Comparison of ENCODE assay signal across 22 cellular contexts in the genomic region with DNA sequence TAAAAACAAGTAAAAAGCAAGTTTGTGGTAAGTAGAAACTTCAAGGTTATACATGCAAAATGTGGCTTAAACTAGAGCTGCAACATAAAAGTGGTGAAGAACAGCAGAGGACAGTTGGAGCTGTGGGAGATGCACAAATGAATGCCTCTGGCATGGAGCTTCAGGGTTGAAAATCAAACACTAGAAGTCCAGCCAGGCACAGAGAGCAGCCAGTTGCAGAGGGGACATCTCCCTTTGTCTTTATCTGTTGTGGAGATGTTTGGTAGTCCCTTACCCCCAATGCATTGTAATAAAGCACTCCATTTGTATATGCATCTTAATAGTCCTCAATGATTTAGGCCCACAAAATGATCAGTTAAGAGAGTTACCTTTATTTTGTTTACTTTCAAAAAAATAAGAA.
"Had no signal": no experiment of that assay in that cellular context is flagged by ENCODE, and none has a peak within 500 bp of the region (broad histone marks: within the 10 kb centered on the region; RNA-seq: fewer than 3 reads in every experiment).

No MANE protein-coding gene starts in this region.

- H3K4me2 ChIP-seq: smooth muscle cell had no signal

- H3K4me3 Mint-ChIP-seq: activated CD4-positive, alpha-beta T cell treated with anti-CD3 and anti-CD28 coated beads, Interleukin-2, amount 10 ng/mL, durations not matched to agents 7 days and 5 days; activated CD8-positive, alpha-beta T cell treated with anti-CD3 and anti-CD28 coated beads, Interleukin-2, amount 10 ng/mL, durations not matched to agents 7 days and 5 days; activated naive CD4-positive, alpha-beta T cell treated with anti-CD3 and anti-CD28 coated beads for 36 hours; activated T-cell treated with anti-CD3 and anti-CD28 coated beads, Interleukin-2, amount 50 U/mL, for 24 hours; brain; central memory CD8-positive, alpha-beta T cell; nephron progenitor cell had no signal

- H3K4me1 ChIP-seq: left lung had no signal

- H3K36me3 ChIP-seq: left lung, stomach, upper lobe of right lung had no signal

- H3K4me3 ChIP-seq: coronary artery, left lung, psoas muscle, smooth muscle cell, stomach, upper lobe of right lung had no signal

- H3K27me3 ChIP-seq: left lung, stomach, upper lobe of right lung had no signal

- H3K27ac Mint-ChIP-seq: activated CD4-positive, alpha-beta T cell treated with anti-CD3 and anti-CD28 coated beads, Interleukin-2, amount 10 ng/mL, durations not matched to agents 7 days and 5 days; activated CD8-positive, alpha-beta T cell treated with anti-CD3 and anti-CD28 coated beads, Interleukin-2, amount 10 ng/mL, durations not matched to agents 7 days and 5 days; activated naive CD4-positive, alpha-beta T cell treated with anti-CD3 and anti-CD28 coated beads for 36 hours; activated T-cell treated with anti-CD3 and anti-CD28 coated beads, Interleukin-2, amount 50 U/mL, for 24 hours; activated T-helper 2 cell treated with anti-CD3 and anti-CD28 coated beads, Interferon-gamma antibody, Interleukin-2, Interleukin-4, amounts not matched to agents 10 μg/mL and 5 μg/mL and 100 μg/mL, durations not matched to agents 14 hours and 24 hours and 36 hours; nephron progenitor cell had no signal

- H3K9me3 Mint-ChIP-seq: activated CD4-positive, alpha-beta T cell treated with anti-CD3 and anti-CD28 coated beads, Interleukin-2, amount 10 ng/mL, durations not matched to agents 7 days and 5 days; activated naive CD4-positive, alpha-beta T cell treated with anti-CD3 and anti-CD28 coated beads for 36 hours; activated T-cell treated with anti-CD3 and anti-CD28 coated beads, Interleukin-2, amount 50 U/mL, for 24 hours; activated T-helper 2 cell treated with anti-CD3 and anti-CD28 coated beads, Interferon-gamma antibody, Interleukin-2, Interleukin-4, amounts not matched to agents 10 μg/mL and 5 μg/mL and 100 μg/mL, durations not matched to agents 14 hours and 24 hours and 36 hours; brain; central memory CD8-positive, alpha-beta T cell; nephron progenitor cell had no signal

- DNase-seq: activated CD4-positive, alpha-beta T cell treated with anti-CD3 and anti-CD28 coated beads, Interleukin-2, amount 10 ng/mL, durations not matched to agents 7 days and 5 days; activated CD8-positive, alpha-beta T cell treated with anti-CD3 and anti-CD28 coated beads, Interleukin-2, amount 10 ng/mL, durations not matched to agents 7 days and 5 days; activated naive CD4-positive, alpha-beta T cell treated with anti-CD3 and anti-CD28 coated beads for 36 hours; activated T-cell treated with anti-CD3 and anti-CD28 coated beads, Interleukin-2, amount 50 U/mL, for 24 hours; erythroblast; foreskin melanocyte; left lung; mammary epithelial cell; nephron progenitor cell; occipital lobe; psoas muscle; stimulated activated CD4-positive, alpha-beta T cell treated with anti-CD3 and anti-CD28 coated beads, Interleukin-4, amount 100 ng/mL, for 1 hour; stomach; T1000; upper lobe of right lung had no signal

- FAIRE-seq: endometrium, keratinocyte had no signal

- H3K4me1 Mint-ChIP-seq: nephron progenitor cell had no signal

- H3K27ac ChIP-seq: coronary artery, left lung, psoas muscle, stomach, upper lobe of right lung had no signal

- H3K9me3 ChIP-seq: left lung, psoas muscle, stomach, upper lobe of right lung had no signal

- H3K27me3 Mint-ChIP-seq: activated CD4-positive, alpha-beta T cell treated with anti-CD3 and anti-CD28 coated beads, Interleukin-2, amount 10 ng/mL, durations not matched to agents 7 days and 5 days; activated T-cell treated with anti-CD3 and anti-CD28 coated beads, Interleukin-2, amount 50 U/mL, for 24 hours; brain; central memory CD8-positive, alpha-beta T cell had no signal
